8 cellular contexts compared by ENCODE assay signal in the genomic region with DNA sequence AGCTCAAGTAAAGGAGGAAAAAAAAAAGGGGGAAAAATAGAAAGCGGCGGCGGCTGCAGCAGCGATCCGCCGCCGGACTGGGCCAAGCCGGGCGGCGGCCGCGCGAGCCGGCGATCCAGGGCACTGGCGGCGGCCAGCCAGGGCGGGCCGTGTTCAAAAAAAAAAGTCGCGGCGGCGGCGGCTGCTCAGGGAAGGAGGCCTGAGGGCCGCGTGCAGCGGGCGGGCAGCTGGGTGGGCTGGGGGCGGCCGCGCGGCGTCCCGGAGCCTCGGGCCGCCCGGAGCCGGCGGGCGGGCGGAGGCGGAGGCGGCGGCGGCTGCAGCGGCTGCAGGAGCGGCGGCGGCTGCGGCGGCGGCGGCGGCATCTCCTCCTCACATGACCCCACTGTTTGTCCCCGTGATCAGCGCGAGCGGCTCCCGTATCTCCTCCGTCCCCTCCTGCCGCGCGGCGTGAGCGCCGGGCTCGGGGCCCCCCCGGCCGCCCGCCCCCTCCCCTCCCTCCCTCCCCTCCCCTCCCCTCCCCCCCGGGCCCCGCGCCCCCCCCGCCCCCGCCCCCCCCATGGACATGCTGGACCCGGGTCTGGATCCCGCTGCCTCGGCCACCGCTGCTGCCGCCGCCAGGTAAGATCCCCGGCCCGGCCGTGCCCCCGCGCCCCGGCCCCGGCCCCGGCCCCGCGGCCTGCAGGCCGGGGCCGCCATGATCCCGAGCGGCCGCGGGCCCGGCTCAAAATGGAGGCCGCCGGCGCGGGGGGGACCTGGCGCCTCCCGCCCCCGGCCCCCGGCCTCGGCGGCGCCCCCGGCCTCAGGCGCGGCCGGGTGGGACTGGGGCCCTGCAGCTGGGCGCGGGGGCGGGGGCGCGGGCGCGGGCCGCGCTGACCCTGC. TPM values are rescaled to one million over a fixed set of nuclear protein-coding genes. Genes with fewer than 3 reads are reported as not detected.
DNase-seq lines count a peak whose midpoint lies in the region; ATAC-seq lines count a peak whose summit lies in the region.

A gene with protein sequence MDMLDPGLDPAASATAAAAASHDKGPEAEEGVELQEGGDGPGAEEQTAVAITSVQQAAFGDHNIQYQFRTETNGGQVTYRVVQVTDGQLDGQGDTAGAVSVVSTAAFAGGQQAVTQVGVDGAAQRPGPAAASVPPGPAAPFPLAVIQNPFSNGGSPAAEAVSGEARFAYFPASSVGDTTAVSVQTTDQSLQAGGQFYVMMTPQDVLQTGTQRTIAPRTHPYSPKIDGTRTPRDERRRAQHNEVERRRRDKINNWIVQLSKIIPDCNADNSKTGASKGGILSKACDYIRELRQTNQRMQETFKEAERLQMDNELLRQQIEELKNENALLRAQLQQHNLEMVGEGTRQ (plus strand): TSS at position 417 of the 879 bp plus-strand sequence. CDS start 140 bp downstream, at position 557.

- H3K4me1 ChIP-seq in neuronal stem cell (ENCODE audit: control insufficient read depth in 2 of 2, insufficient read depth in 1 of 2, low read depth in 1 of 2, low read length in 2 of 2), result peaks cover 3 to 5% of the 10 kb centered on the region in 2 donors

- peaks cover 38% of the 10 kb centered on the region for H3K36me3 ChIP-seq in KOPT-K1 (ENCODE audit: insufficient read depth, low read length)
- H3K36me3 ChIP-seq in neuronal stem cell (replicated peaks in 1 of 2; ENCODE audit: control insufficient read depth in 2 of 2, insufficient read depth in 2 of 2, low read length in 2 of 2), result peaks cover 50 to 69% of the 10 kb centered on the region in 2 donors

- peak; percentile 27 for ATAC-seq in GM21528 (IDR thresholded peaks at IDR 0.05; ENCODE audit: low FRiP score, unreplicated experiment)
- ATAC-seq in activated naive CD4-positive, alpha-beta T cell treated with anti-CD3 and anti-CD28 coated beads, Interleukin-2, amount 50 U/mL, for 72 hours, result peak; percentile 52 to 68

- no peaks in the 10 kb centered on the region for H3K9me3 Mint-ChIP-seq in activated naive CD4-positive, alpha-beta T cell treated with anti-CD3 and anti-CD28 coated beads, Interleukin-2, amount 50 U/mL, for 72 hours

- H2AK5ac ChIP-seq in neuronal stem cell (ENCODE audit: low read depth, low read length), result peak within 1 kb of the TSS; percentile 63

- no peak within 1 kb of the TSS for H2BK120ac ChIP-seq in neuronal stem cell (ENCODE audit: low read depth, low read length)

- DNase-seq in Caki2 (ENCODE audit: low read depth), result peak; percentile 63
- peak; percentile 83 for DNase-seq in SK-MEL-5 (ENCODE audit: low read depth, low spot score)
- peak; percentile 64 to 80 for DNase-seq in activated naive CD4-positive, alpha-beta T cell treated with anti-CD3 and anti-CD28 coated beads, Interleukin-2, amount 50 U/mL, for 72 hours (ENCODE audit: low spot score in 2 of 2)
- peak; percentile 83 for DNase-seq in germinal center (ENCODE audit: low spot score)
- peak; percentile 48 for DNase-seq in neuronal stem cell (ENCODE audit: low spot score)
- peak; percentile 71 for DNase-seq in ureter (ENCODE audit: low spot score)

- no peak within 1 kb of the TSS for H4K91ac ChIP-seq in neuronal stem cell (ENCODE audit: low read depth, low read length, poor library complexity)

- peak within 1 kb of the TSS; percentile 95 to 97 for H3K27ac Mint-ChIP-seq in activated naive CD4-positive, alpha-beta T cell treated with anti-CD3 and anti-CD28 coated beads, Interleukin-2, amount 50 U/mL, for 72 hours

- in situ Hi-C loops in Caki2 (cut with HindIII; ENCODE audit: low pct_unique_long_range_greater_than_20kb, low sequenced_read_pairs) (no loop called here), SK-MEL-5 (cut with HindIII; ENCODE audit: low pct_unique_long_range_greater_than_20kb, low sequenced_read_pairs) (no loop called here)

- H3K18ac ChIP-seq in neuronal stem cell (ENCODE audit: low read length), result peak within 1 kb of the TSS; percentile 96

- WGBS in neuronal stem cell (ENCODE audit: extremely low coverage in 2 of 2, insufficient read length in 2 of 2, insufficient replicate concordance in 1 of 2), 2 donors, result no CpG with 5 or more reads among the region's 122 CpGs

- H3K79me1 ChIP-seq in neuronal stem cell (ENCODE audit: low read depth, low read length), result peaks cover 14% of the 10 kb centered on the region

- no peaks in the 10 kb centered on the region for H3K9me3 ChIP-seq in KOPT-K1 (ENCODE audit: insufficient read depth, low read length, poor library complexity, severe bottlenecking)
- H3K9me3 ChIP-seq in neuronal stem cell (replicated peaks in 1 of 2; ENCODE audit: control insufficient read depth in 2 of 2, insufficient read depth in 1 of 2, low read depth in 1 of 2, low read length in 2 of 2), result no peaks in the 10 kb centered on the region

- peak within 1 kb of the TSS; percentile 78 for H3K4me2 ChIP-seq in neuronal stem cell (ENCODE audit: insufficient read depth, low read length, poor library complexity, severe bottlenecking)

- H3K27ac ChIP-seq in KOPT-K1 (ENCODE audit: low read depth, low read length, poor library complexity, severe bottlenecking) (peak within 1 kb of the TSS; percentile 83), neuronal stem cell (replicated peaks; ENCODE audit: low read length) (peak within 1 kb of the TSS; percentile 91)

- H3K4ac ChIP-seq in neuronal stem cell (ENCODE audit: low read length), result no peak within 1 kb of the TSS

- no peak within 1 kb of the TSS for H2BK12ac ChIP-seq in neuronal stem cell (ENCODE audit: low read length)

- peaks cover 7 to 23% of the 10 kb centered on the region in 2 donors for H3K36me3 Mint-ChIP-seq in activated naive CD4-positive, alpha-beta T cell treated with anti-CD3 and anti-CD28 coated beads, Interleukin-2, amount 50 U/mL, for 72 hours

- peak within 1 kb of the TSS; percentile 92 for H4K8ac ChIP-seq in neuronal stem cell (ENCODE audit: low read depth, low read length)

- H3K14ac ChIP-seq in neuronal stem cell (ENCODE audit: low read length), result peak within 1 kb of the TSS; percentile 9

- H2BK15ac ChIP-seq in neuronal stem cell (ENCODE audit: low read length), result no peak within 1 kb of the TSS

- peak within 1 kb of the TSS; percentile 92 for H2AFZ ChIP-seq in neuronal stem cell (ENCODE audit: low read length)

- H3K23ac ChIP-seq in neuronal stem cell (ENCODE audit: low read depth, low read length, poor library complexity), result peak within 1 kb of the TSS; percentile 91

- H3K27me3 ChIP-seq in neuronal stem cell (ENCODE audit: control insufficient read depth in 3 of 3, insufficient read depth in 3 of 3, low read depth in 1 of 3, low read length in 3 of 3), result peaks cover 0 to 2% (median 0%) of the 10 kb centered on the region in 3 experiments

- peak within 1 kb of the TSS; percentile 84 to 93 for H3K4me3 ChIP-seq in neuronal stem cell (ENCODE audit: low read length in 2 of 2)

- peak within 1 kb of the TSS; percentile 90 for H3K9ac ChIP-seq in neuronal stem cell (ENCODE audit: low read depth, low read length, poor library complexity)

- H2BK5ac ChIP-seq in neuronal stem cell (ENCODE audit: low read length), result peak within 1 kb of the TSS; percentile 75

RNA-seq across cellular contexts. Expression of the gene that starts here (rescaled TPM):
- 111 and 128 TPM in 2 replicates for total RNA-seq in Caki2 (2014; rRNA removed; shearing (Covaris generic); ENCODE audit: low replicate concordance)
- 78.1 and 82.7 TPM in 2 replicates for total RNA-seq in SK-MEL-5 (2014; rRNA removed; shearing (Covaris generic))
- polyA plus RNA-seq in SK-MEL-5 (2015; cell fraction: cytosol; rRNA removed), result 173 and 203 TPM in 2 replicates
- 130 TPM in 2 replicates for polyA plus RNA-seq in SK-MEL-5 (2015; cell fraction: nucleus; rRNA removed)
- 100 to 1,000 TPM; 146 to 150 TPM for total RNA-seq in activated naive CD4-positive, alpha-beta T cell treated with anti-CD3 and anti-CD28 coated beads, Interleukin-2, amount 50 U/mL, for 72 hours
- polyA plus RNA-seq in neuronal stem cell (2013, experiment 1 of 2), result 132 TPM
- polyA plus RNA-seq in neuronal stem cell (2013, experiment 2 of 2), result 132 TPM
- 113 TPM for total RNA-seq in ureter

Comparison
In these comparisons a context has a peak if more than half of its experiments do, and no peak if none do; other contexts are left out.
1. Peak in every context shown above with its lines: DNase-seq, ATAC-seq, H3K4me3 ChIP-seq and H3K27ac ChIP-seq.